1 cellular context compared by ENCODE assay signal in the genomic region with DNA sequence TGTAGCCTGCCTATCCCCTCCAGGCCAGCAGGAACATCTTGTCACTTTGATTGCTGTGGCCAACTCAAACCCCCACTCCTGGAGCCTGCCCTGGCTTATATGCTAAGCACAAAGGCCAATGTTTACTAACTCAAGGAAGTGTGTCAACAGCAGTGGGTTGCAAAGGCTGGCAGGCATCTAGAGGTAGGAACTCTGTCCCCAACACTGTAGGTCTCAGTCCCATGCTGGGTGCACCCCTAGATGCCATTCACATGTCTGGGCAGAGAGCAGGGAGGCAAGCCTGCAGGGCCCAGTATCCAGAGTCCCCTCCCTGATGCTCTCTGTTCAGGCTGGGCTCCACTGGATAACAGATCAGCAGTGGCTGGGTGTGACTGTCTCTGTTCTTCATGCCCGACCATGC.
A peak's percentile ranks its signal among the peaks of the same experiment; 100 is the strongest.
TF ChIP-seq lines count a peak whose summit lies in the region.

No MANE protein-coding gene starts in this region.

TF ChIP-seq in HepG2, 621 proteins besides CTCF, POLR2A, EP300 and RAD21 (continued from another document and continues in another):
- TF ChIP-seq, protein P1, sequence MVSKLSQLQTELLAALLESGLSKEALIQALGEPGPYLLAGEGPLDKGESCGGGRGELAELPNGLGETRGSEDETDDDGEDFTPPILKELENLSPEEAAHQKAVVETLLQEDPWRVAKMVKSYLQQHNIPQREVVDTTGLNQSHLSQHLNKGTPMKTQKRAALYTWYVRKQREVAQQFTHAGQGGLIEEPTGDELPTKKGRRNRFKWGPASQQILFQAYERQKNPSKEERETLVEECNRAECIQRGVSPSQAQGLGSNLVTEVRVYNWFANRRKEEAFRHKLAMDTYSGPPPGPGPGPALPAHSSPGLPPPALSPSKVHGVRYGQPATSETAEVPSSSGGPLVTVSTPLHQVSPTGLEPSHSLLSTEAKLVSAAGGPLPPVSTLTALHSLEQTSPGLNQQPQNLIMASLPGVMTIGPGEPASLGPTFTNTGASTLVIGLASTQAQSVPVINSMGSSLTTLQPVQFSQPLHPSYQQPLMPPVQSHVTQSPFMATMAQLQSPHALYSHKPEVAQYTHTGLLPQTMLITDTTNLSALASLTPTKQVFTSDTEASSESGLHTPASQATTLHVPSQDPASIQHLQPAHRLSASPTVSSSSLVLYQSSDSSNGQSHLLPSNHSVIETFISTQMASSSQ (IDR thresholded peaks at IDR 0.05; ENCODE audit: low read depth), result no peak
- TF ChIP-seq, protein P1 (CRISPR knock-in tag; IDR thresholded peaks at IDR 0.05; ENCODE audit: borderline replicate concordance), result no peak
- no peak for TF ChIP-seq EEA1 (CRISPR knock-in tag; IDR thresholded peaks at IDR 0.05; ENCODE audit: borderline replicate concordance)
- no peak for TF ChIP-seq RFX5 (IDR thresholded peaks at IDR 0.05; ENCODE audit: low read depth, low read length)
- 0 out of 2 replicates have a peak, but pooled peaks have one; percentile 28 for TF ChIP-seq ZMYM4 (CRISPR knock-in tag; IDR thresholded peaks at IDR 0.05)
- TF ChIP-seq ZFX (CRISPR knock-in tag; IDR thresholded peaks at IDR 0.05; ENCODE audit: low read depth), result peak; percentile 32; the same call in 1 of the 2 replicates
- TF ChIP-seq, protein P2, sequence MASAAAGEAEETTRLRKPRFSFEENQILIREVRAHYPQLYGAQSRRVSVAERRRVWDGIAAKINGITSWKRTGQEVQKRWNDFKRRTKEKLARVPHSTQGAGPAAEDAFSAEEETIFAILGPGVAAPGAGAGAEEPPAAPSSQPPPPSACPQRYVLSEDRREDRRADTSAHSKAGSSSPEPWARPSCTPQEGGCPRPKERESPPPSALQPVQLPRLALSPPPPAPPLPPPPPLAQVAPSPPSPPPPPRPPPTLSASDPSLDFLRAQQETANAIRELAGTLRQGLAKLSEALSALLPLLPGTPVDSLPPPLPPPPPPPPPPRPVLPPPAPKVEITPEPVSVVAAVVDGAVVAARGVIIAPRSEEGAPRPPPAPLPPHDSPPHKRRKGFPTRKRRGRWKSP (CRISPR knock-in tag; IDR thresholded peaks at IDR 0.05), result no peak
- no peak for TF ChIP-seq AHR (CRISPR knock-in tag; IDR thresholded peaks at IDR 0.05)
- TF ChIP-seq, protein P3, sequence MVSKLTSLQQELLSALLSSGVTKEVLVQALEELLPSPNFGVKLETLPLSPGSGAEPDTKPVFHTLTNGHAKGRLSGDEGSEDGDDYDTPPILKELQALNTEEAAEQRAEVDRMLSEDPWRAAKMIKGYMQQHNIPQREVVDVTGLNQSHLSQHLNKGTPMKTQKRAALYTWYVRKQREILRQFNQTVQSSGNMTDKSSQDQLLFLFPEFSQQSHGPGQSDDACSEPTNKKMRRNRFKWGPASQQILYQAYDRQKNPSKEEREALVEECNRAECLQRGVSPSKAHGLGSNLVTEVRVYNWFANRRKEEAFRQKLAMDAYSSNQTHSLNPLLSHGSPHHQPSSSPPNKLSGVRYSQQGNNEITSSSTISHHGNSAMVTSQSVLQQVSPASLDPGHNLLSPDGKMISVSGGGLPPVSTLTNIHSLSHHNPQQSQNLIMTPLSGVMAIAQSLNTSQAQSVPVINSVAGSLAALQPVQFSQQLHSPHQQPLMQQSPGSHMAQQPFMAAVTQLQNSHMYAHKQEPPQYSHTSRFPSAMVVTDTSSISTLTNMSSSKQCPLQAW (CRISPR knock-in tag; IDR thresholded peaks at IDR 0.05), result 0 out of 2 replicates have a peak, but pooled peaks have one; percentile 16
- TF ChIP-seq HIC2 (CRISPR knock-in tag; IDR thresholded peaks at IDR 0.05; ENCODE audit: low read depth), result peak; percentile 72; the same call in 1 of the 2 replicates
- peak; percentile 53; the same call in 1 of the 2 replicates for TF ChIP-seq HOMEZ (CRISPR knock-in tag; IDR thresholded peaks at IDR 0.05; ENCODE audit: low read depth)
- 0 out of 2 replicates have a peak, but pooled peaks have one; percentile 30 for TF ChIP-seq ERF (CRISPR knock-in tag; IDR thresholded peaks at IDR 0.05)
- no peak for TF ChIP-seq ZNF124 (CRISPR knock-in tag; IDR thresholded peaks at IDR 0.05)
- no peak for TF ChIP-seq GLMP (CRISPR knock-in tag; IDR thresholded peaks at IDR 0.05; ENCODE audit: borderline replicate concordance)
- peak; percentile 41 for TF ChIP-seq UBTF (CRISPR knock-in tag; IDR thresholded peaks at IDR 0.05)
- TF ChIP-seq ZNF260 (CRISPR knock-in tag; IDR thresholded peaks at IDR 0.05; ENCODE audit: borderline replicate concordance, low read depth), result no peak
- TF ChIP-seq, protein P4, sequence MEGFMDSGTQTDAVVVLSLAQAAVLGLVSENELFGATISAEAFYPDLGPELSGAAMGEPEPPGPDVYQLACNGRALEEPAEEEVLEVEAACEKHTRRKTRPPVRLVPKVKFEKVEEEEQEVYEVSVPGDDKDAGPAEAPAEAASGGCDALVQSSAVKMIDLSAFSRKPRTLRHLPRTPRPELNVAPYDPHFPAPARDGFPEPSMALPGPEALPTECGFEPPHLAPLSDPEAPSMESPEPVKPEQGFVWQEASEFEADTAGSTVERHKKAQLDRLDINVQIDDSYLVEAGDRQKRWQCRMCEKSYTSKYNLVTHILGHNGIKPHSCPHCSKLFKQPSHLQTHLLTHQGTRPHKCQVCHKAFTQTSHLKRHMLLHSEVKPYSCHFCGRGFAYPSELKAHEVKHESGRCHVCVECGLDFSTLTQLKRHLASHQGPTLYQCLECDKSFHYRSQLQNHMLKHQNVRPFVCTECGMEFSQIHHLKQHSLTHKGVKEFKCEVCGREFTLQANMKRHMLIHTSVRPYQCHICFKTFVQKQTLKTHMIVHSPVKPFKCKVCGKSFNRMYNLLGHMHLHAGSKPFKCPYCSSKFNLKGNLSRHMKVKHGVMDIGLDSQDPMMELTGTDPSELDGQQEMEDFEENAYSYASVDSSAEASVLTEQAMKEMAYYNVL (CRISPR knock-in tag; IDR thresholded peaks at IDR 0.05; ENCODE audit: borderline replicate concordance), result peak; percentile 40; the same call in 1 of the 2 replicates
- TF ChIP-seq CBFB (CRISPR knock-in tag; IDR thresholded peaks at IDR 0.05), result no peak
- peak; percentile 55 for TF ChIP-seq SALL1 (CRISPR knock-in tag; IDR thresholded peaks at IDR 0.05)
- TF ChIP-seq, protein P5, sequence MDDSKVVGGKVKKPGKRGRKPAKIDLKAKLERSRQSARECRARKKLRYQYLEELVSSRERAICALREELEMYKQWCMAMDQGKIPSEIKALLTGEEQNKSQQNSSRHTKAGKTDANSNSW (CRISPR knock-in tag; IDR thresholded peaks at IDR 0.05; ENCODE audit: borderline replicate concordance), result no peak
- no peak for TF ChIP-seq ZSCAN29 (CRISPR knock-in tag; conservative IDR thresholded peaks at IDR 0.05)
- no peak for TF ChIP-seq SATB2 (CRISPR knock-in tag; IDR thresholded peaks at IDR 0.05)
- no peak for TF ChIP-seq ZNF468 (CRISPR knock-in tag; IDR thresholded peaks at IDR 0.05)
- no peak for TF ChIP-seq TBP (CRISPR knock-in tag; IDR thresholded peaks at IDR 0.05)
- TF ChIP-seq, protein P6, sequence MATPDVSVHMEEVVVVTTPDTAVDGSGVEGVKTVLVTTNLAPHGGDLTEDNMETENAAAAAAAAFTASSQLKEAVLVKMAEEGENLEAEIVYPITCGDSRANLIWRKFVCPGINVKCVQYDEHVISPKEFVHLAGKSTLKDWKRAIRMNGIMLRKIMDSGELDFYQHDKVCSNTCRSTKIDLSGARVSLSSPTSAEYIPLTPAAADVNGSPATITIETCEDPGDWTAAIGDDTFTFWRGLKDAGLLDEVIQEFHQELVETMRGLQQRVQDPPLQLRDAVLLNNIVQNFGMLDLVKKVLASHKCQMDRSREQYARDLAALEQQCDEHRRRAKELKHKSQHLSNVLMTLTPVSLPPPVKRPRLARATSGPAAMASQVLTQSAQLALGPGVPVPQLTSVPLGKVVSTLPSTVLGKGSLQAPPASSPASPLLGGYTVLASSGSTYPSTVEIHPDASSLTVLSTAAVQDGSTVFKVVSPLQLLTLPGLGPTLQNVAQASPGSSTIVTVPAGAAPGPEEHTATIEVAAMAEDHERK (CRISPR knock-in tag; IDR thresholded peaks at IDR 0.05; ENCODE audit: low read depth), result no peak
- peak; percentile 66; the same call in 1 of the 2 replicates for TF ChIP-seq HNF4G (IDR thresholded peaks at IDR 0.05; ENCODE audit: borderline replicate concordance, low read depth, low read length)
- no peak for TF ChIP-seq HNF4G (CRISPR knock-in tag; IDR thresholded peaks at IDR 0.05; ENCODE audit: borderline replicate concordance, low read depth)
- TF ChIP-seq ATF7 (IDR thresholded peaks at IDR 0.05), result no peak
- no peak for TF ChIP-seq ATF7 (CRISPR knock-in tag; IDR thresholded peaks at IDR 0.05)
- no peak for TF ChIP-seq ZNF552 (CRISPR knock-in tag; IDR thresholded peaks at IDR 0.05; ENCODE audit: borderline replicate concordance)
- TF ChIP-seq PHF21A (CRISPR knock-in tag; IDR thresholded peaks at IDR 0.05), result no peak
- no peak for TF ChIP-seq HMGA1 (CRISPR knock-in tag; conservative IDR thresholded peaks at IDR 0.05)
- TF ChIP-seq, protein P7, sequence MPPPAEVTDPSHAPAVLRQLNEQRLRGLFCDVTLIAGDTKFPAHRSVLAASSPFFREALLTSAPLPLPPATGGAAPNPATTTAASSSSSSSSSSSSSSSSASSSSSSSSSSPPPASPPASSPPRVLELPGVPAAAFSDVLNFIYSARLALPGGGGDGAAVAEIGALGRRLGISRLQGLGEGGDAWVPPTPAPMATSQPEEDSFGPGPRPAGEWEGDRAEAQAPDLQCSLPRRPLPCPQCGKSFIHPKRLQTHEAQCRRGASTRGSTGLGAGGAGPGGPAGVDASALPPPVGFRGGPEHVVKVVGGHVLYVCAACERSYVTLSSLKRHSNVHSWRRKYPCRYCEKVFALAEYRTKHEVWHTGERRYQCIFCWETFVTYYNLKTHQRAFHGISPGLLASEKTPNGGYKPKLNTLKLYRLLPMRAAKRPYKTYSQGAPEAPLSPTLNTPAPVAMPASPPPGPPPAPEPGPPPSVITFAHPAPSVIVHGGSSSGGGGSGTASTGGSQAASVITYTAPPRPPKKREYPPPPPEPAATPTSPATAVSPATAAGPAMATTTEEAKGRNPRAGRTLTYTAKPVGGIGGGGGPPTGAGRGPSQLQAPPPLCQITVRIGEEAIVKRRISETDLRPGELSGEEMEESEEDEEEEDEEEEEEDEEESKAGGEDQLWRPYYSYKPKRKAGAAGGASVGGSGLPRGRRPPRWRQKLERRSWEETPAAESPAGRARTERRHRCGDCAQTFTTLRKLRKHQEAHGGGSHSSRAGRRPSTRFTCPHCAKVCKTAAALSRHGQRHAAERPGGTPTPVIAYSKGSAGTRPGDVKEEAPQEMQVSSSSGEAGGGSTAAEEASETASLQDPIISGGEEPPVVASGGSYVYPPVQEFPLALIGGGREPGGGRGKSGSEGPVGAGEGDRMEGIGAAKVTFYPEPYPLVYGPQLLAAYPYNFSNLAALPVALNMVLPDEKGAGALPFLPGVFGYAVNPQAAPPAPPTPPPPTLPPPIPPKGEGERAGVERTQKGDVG (CRISPR knock-in tag; IDR thresholded peaks at IDR 0.05; ENCODE audit: borderline replicate concordance), result no peak
- no peak for TF ChIP-seq ZNF749 (CRISPR knock-in tag; IDR thresholded peaks at IDR 0.05; ENCODE audit: borderline replicate concordance)
